ENCODE assay signal across 12 cellular contexts in genomic region chr20:21361266-21361665, GRCh38. TPM values are rescaled to one million over a fixed set of nuclear protein-coding genes. Genes with fewer than 3 reads are reported as not detected.
DNase-seq lines count a peak whose midpoint lies in the region; ATAC-seq and TF ChIP-seq lines count a peak whose summit lies in the region.
"Had no signal": no experiment of that assay in that cellular context is flagged by ENCODE, and none has a peak within 500 bp of the region (broad histone marks: within the 10 kb centered on the region; RNA-seq: fewer than 3 reads in every experiment).

No MANE protein-coding gene starts in this region.

- H3K27ac Mint-ChIP-seq in activated T-cell treated with anti-CD3 and anti-CD28 coated beads, Interleukin-2, amount 50 U/mL, for 24 hours: peak overlapping the region; percentile 62
- no peak overlapping the region for H3K27ac Mint-ChIP-seq in endodermal cell

- H3K9me3 Mint-ChIP-seq in activated T-cell treated with anti-CD3 and anti-CD28 coated beads, Interleukin-2, amount 50 U/mL, for 24 hours: no peaks in the 10 kb centered on the region
- H3K9me3 Mint-ChIP-seq in endodermal cell: no peaks in the 10 kb centered on the region

- H3K4me3 ChIP-seq in RWPE2 (ENCODE audit: severe bottlenecking) (no peak overlapping the region), fibroblast of lung (replicated peaks in 1 of 4; ENCODE audit: control extremely low read depth in 1 of 4, insufficient read depth in 1 of 4, low read depth in 3 of 4, low read length in 4 of 4) (no peak overlapping the region), upper lobe of left lung (no peak overlapping the region), endodermal cell (ENCODE audit: low read length) (no peak overlapping the region)
- H3K4me3 ChIP-seq: body of pancreas, esophagus muscularis mucosa had no signal

- H3K9me3 ChIP-seq in RWPE2 (ENCODE audit: severe bottlenecking) (no peaks in the 10 kb centered on the region), fibroblast of lung (ENCODE audit: control insufficient read depth, insufficient read depth, low read depth, low read length) (no peaks in the 10 kb centered on the region), upper lobe of left lung (no peaks in the 10 kb centered on the region), endodermal cell (ENCODE audit: control insufficient read depth, low read length) (no peaks in the 10 kb centered on the region)
- H3K9me3 ChIP-seq: body of pancreas, esophagus muscularis mucosa had no signal

- H4K20me1 ChIP-seq in fibroblast of lung (ENCODE audit: control insufficient read depth, extremely low read depth, insufficient read depth, low read length): no peaks in the 10 kb centered on the region

- H3K4me3 Mint-ChIP-seq in activated T-cell treated with anti-CD3 and anti-CD28 coated beads, Interleukin-2, amount 50 U/mL, for 24 hours: no peak overlapping the region
- no peak overlapping the region for H3K4me3 Mint-ChIP-seq in endodermal cell

- H3K27ac ChIP-seq in RWPE2 (ENCODE audit: poor library complexity, severe bottlenecking): peak overlapping the region; percentile 54
- no peak overlapping the region for H3K27ac ChIP-seq in fibroblast of lung (ENCODE audit: insufficient read depth, low read length)
- H3K27ac ChIP-seq in upper lobe of left lung: peak overlapping the region in 3 of 4 donors; percentile 35 to 53 (median 48)
- H3K27ac ChIP-seq in endodermal cell (ENCODE audit: low read depth, low read length): no peak overlapping the region
- H3K27ac ChIP-seq: body of pancreas, esophagus muscularis mucosa had no signal

- no peak for TF ChIP-seq EP300 in upper lobe of left lung (IDR thresholded peaks at IDR 0.05)

- peaks cover 13% of the 10 kb centered on the region for H3K4me1 Mint-ChIP-seq in activated T-cell treated with anti-CD3 and anti-CD28 coated beads, Interleukin-2, amount 50 U/mL, for 24 hours (ENCODE audit: low read depth)
- H3K4me1 Mint-ChIP-seq in endodermal cell: peaks cover 38% of the 10 kb centered on the region

- peak overlapping the region; percentile 2 for H3K4me2 ChIP-seq in fibroblast of lung (ENCODE audit: extremely low read depth, insufficient read depth, low read length)

- H3K36me3 ChIP-seq in RWPE2 (ENCODE audit: low read depth) (peaks cover 71% of the 10 kb centered on the region), fibroblast of lung (ENCODE audit: control insufficient read depth, insufficient read depth, low read length) (peaks cover 10% of the 10 kb centered on the region), upper lobe of left lung (peaks cover 0 to 73% (median 17%) of the 10 kb centered on the region in 4 donors), endodermal cell (ENCODE audit: control insufficient read depth, insufficient read depth, low read length) (peaks cover 78% of the 10 kb centered on the region)

- no peak for TF ChIP-seq CTCF in RWPE2 (IDR thresholded peaks at IDR 0.05; ENCODE audit: poor library complexity, severe bottlenecking)
- TF ChIP-seq CTCF in fibroblast of lung (conservative IDR thresholded peaks at IDR 0.05 in 1 of 2, IDR thresholded peaks at IDR 0.05 in 1 of 2; ENCODE audit: low read depth in 1 of 2, low read length in 2 of 2): no peak
- no peak for TF ChIP-seq CTCF in upper lobe of left lung (IDR thresholded peaks at IDR 0.05)
- no peak for TF ChIP-seq CTCF in endodermal cell (conservative IDR thresholded peaks at IDR 0.05)

- no peaks in the 10 kb centered on the region for H3K27me3 ChIP-seq in RWPE2 (ENCODE audit: insufficient read depth, poor library complexity, severe bottlenecking)
- H3K27me3 ChIP-seq in fibroblast of lung (ENCODE audit: control insufficient read depth, insufficient read depth, low read length): no peaks in the 10 kb centered on the region
- no peaks in the 10 kb centered on the region for H3K27me3 ChIP-seq in upper lobe of left lung
- no peaks in the 10 kb centered on the region for H3K27me3 ChIP-seq in endodermal cell (ENCODE audit: control insufficient read depth, insufficient read depth, low read length, poor library complexity, severe bottlenecking)
- H3K27me3 ChIP-seq: body of pancreas, esophagus muscularis mucosa had no signal

- ATAC-seq in RWPE2 (ENCODE audit: low read depth) (peak; percentile 90), upper lobe of left lung (ENCODE audit: low FRiP score in 2 of 2) (peak; percentile 67 to 72), HG02610 (IDR thresholded peaks at IDR 0.05; ENCODE audit: unreplicated experiment) (no peak)
- ATAC-seq: body of pancreas had no signal

- H3K79me2 ChIP-seq in fibroblast of lung (ENCODE audit: control insufficient read depth, insufficient read depth, low read length): no peaks in the 10 kb centered on the region

- WGBS in upper lobe of left lung, 2 donors: 12 to 18% methylated on average over 2 of the region's 2 CpGs
- 100% methylated on average over 2 of the region's 2 CpGs for WGBS in endodermal cell (ENCODE audit: insufficient coverage in 1 of 2, insufficient read length in 1 of 2), 2 experiments

- no peak for DNase-seq in activated T-cell treated with anti-CD3 and anti-CD28 coated beads, Interleukin-2, amount 50 U/mL, for 24 hours
- DNase-seq in activated T-cell treated with anti-CD3 and anti-CD28 coated beads, Interleukin-2, amount 50 U/mL, for 1 hour: no peak
- DNase-seq in RWPE2 (ENCODE audit: low spot score) (no peak), fibroblast of lung (ENCODE audit: low read depth in 2 of 2) (peak; percentile 16 to 43), upper lobe of left lung (peak in 1 of 2 donors; percentile 22), SHP77 treated with DMSO at 0.1 percent for 48 hours (lab: John Stamatoyannopoulos, UW) (no peak), endodermal cell (no peak)
- DNase-seq: activated T-cell treated with anti-CD3 and anti-CD28 coated beads for 4 hours, body of pancreas, NCI-H187 had no signal

- no peak for TF ChIP-seq POLR2A in upper lobe of left lung (IDR thresholded peaks at IDR 0.05)

- peaks cover 88% of the 10 kb centered on the region for H3K36me3 Mint-ChIP-seq in activated T-cell treated with anti-CD3 and anti-CD28 coated beads, Interleukin-2, amount 50 U/mL, for 24 hours (ENCODE audit: low read depth)
- peaks cover 53% of the 10 kb centered on the region for H3K36me3 Mint-ChIP-seq in endodermal cell (ENCODE audit: low read depth)

- no peaks in the 10 kb centered on the region for H3K27me3 Mint-ChIP-seq in activated T-cell treated with anti-CD3 and anti-CD28 coated beads, Interleukin-2, amount 50 U/mL, for 24 hours
- H3K27me3 Mint-ChIP-seq in endodermal cell (ENCODE audit: insufficient read depth): no peaks in the 10 kb centered on the region

- H3K4me1 ChIP-seq in RWPE2 (ENCODE audit: insufficient read depth, poor library complexity, severe bottlenecking) (peaks cover 13% of the 10 kb centered on the region), fibroblast of lung (ENCODE audit: control insufficient read depth, extremely low read depth, insufficient read depth, low read length) (peaks cover 5% of the 10 kb centered on the region), upper lobe of left lung (peaks cover 19 to 25% (median 21%) of the 10 kb centered on the region in 4 donors), endodermal cell (ENCODE audit: control insufficient read depth, insufficient read depth, low read length) (peaks cover 7% of the 10 kb centered on the region)
- H3K4me1 ChIP-seq: body of pancreas, esophagus muscularis mucosa had no signal

- H3K9ac ChIP-seq in fibroblast of lung (ENCODE audit: insufficient read depth, low read length) (no peak overlapping the region), endodermal cell (ENCODE audit: extremely low read depth, low read length, poor library complexity, severe bottlenecking) (no peak overlapping the region)

- no peak overlapping the region for H2AFZ ChIP-seq in fibroblast of lung (ENCODE audit: low read length)

RNA-seq across cellular contexts. Expression of gene NKX2-4, which starts 36.1 kb away (rescaled TPM):
- total RNA-seq in fibroblast of lung (not detected in 2 replicates), upper lobe of left lung (not detected), endodermal cell (not detected)
- not detected in 2 replicates for polyA plus RNA-seq in fibroblast of lung
- polyA plus RNA-seq in fibroblast of lung (2012): not detected in 2 replicates
- not detected in 2 replicates for polyA minus RNA-seq in fibroblast of lung (ENCODE audit: low replicate concordance)
- polyA plus RNA-seq in endodermal cell (2013, experiment 1 of 2): not detected
- polyA plus RNA-seq in endodermal cell (2013, experiment 2 of 2): not detected
- total RNA-seq: body of pancreas, esophagus muscularis mucosa had no signal

RNA-seq across cellular contexts. Expression of gene XRN2, which starts 58.1 kb away (rescaled TPM):
- total RNA-seq in fibroblast of lung (91.7 and 99.3 TPM in 2 replicates), upper lobe of left lung (10 to 100 TPM; 38.3 to 70.5 (median 55.0) TPM), endodermal cell (100 to 1,000 TPM in 1 of 2 donors, 10 to 100 TPM in 1; 91.5 to 101 TPM)
- polyA plus RNA-seq in fibroblast of lung: 99.6 and 103 TPM in 2 replicates
- polyA plus RNA-seq in fibroblast of lung (2012): 61.7 and 65.6 TPM in 2 replicates
- polyA minus RNA-seq in fibroblast of lung (ENCODE audit: low replicate concordance): 22.2 and 29.2 TPM in 2 replicates
- 100 TPM for polyA plus RNA-seq in endodermal cell (2013, experiment 1 of 2)
- polyA plus RNA-seq in endodermal cell (2013, experiment 2 of 2): 95.6 TPM

Comparison
In these comparisons a context has a peak if more than half of its experiments do, and no peak if none do; other contexts are left out.
1. DNase-seq: peak in fibroblast of lung (2 of 2); none in activated T-cell treated with anti-CD3 and anti-CD28 coated beads, Interleukin-2, amount 50 U/mL, for 24 hours (single experiment), activated T-cell treated with anti-CD3 and anti-CD28 coated beads, Interleukin-2, amount 50 U/mL, for 1 hour (single experiment), RWPE2 (single experiment), SHP77 treated with DMSO at 0.1 percent for 48 hours (single experiment) and endodermal cell (single experiment).
2. H3K27ac ChIP-seq: peak in RWPE2 (single experiment) and upper lobe of left lung (3 of 4); none in fibroblast of lung (single experiment) and endodermal cell (single experiment).